ENCODE assay signal across 1 cellular context in genomic region chr1:235160965-235161684, GRCh38.
TF ChIP-seq lines count a peak whose summit lies in the region.

TSS of gene RBM34 (minus strand) at chr1:235161250. CDS start at chr1:235161226, 24 bp downstream.

TF ChIP-seq in GM12878, 131 proteins besides CTCF, POLR2A, EP300 and RAD21 (continued from another document):
- no peak for TF ChIP-seq IRF4 (IDR thresholded peaks at IDR 0.05; ENCODE audit: low read depth, low read length)
- no peak for TF ChIP-seq BCL11A (IDR thresholded peaks at IDR 0.05; ENCODE audit: low read depth, low read length)
- TF ChIP-seq YY1 (IDR thresholded peaks at IDR 0.05; ENCODE audit: low read depth, low read length): peak; percentile 80
- TF ChIP-seq ZNF274 (IDR thresholded peaks at IDR 0.05; ENCODE audit: insufficient read depth, insufficient read length): no peak
- 0 out of 4 replicates have a peak, but pooled peaks of 1 of the 2 experiments have one; percentile 45 for TF ChIP-seq SRF (IDR thresholded peaks at IDR 0.05; ENCODE audit: low read depth in 2 of 2, low read length in 2 of 2)
- no peak for TF ChIP-seq NFXL1 (IDR thresholded peaks at IDR 0.05; ENCODE audit: borderline replicate concordance)
- TF ChIP-seq, protein P1, sequence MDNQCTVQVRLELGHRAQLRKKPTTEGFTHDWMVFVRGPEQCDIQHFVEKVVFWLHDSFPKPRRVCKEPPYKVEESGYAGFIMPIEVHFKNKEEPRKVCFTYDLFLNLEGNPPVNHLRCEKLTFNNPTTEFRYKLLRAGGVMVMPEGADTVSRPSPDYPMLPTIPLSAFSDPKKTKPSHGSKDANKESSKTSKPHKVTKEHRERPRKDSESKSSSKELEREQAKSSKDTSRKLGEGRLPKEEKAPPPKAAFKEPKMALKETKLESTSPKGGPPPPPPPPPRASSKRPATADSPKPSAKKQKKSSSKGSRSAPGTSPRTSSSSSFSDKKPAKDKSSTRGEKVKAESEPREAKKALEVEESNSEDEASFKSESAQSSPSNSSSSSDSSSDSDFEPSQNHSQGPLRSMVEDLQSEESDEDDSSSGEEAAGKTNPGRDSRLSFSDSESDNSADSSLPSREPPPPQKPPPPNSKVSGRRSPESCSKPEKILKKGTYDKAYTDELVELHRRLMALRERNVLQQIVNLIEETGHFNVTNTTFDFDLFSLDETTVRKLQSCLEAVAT (IDR thresholded peaks at IDR 0.05): peak; percentile 71
- peak; percentile 82 for TF ChIP-seq TCF12 (IDR thresholded peaks at IDR 0.05; ENCODE audit: low read depth, low read length)
- TF ChIP-seq CBX3 (IDR thresholded peaks at IDR 0.05; ENCODE audit: borderline replicate concordance, low read depth): no peak
- no peak for TF ChIP-seq JUND (IDR thresholded peaks at IDR 0.05; ENCODE audit: low read depth, low read length)
- peak; percentile 74 for TF ChIP-seq HDAC6 (IDR thresholded peaks at IDR 0.05; ENCODE audit: unreplicated experiment)
- TF ChIP-seq, protein P2, sequence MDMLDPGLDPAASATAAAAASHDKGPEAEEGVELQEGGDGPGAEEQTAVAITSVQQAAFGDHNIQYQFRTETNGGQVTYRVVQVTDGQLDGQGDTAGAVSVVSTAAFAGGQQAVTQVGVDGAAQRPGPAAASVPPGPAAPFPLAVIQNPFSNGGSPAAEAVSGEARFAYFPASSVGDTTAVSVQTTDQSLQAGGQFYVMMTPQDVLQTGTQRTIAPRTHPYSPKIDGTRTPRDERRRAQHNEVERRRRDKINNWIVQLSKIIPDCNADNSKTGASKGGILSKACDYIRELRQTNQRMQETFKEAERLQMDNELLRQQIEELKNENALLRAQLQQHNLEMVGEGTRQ (IDR thresholded peaks at IDR 0.05; ENCODE audit: borderline replicate concordance, low read depth, low read length): no peak
- TF ChIP-seq NR2C2 (IDR thresholded peaks at IDR 0.05; ENCODE audit: borderline replicate concordance, control insufficient read depth, insufficient read length, low read depth): no peak
- TF ChIP-seq SP1 (IDR thresholded peaks at IDR 0.05; ENCODE audit: low read depth, low read length): peak; percentile 61
- no peak for TF ChIP-seq NFYA (IDR thresholded peaks at IDR 0.05; ENCODE audit: borderline replicate concordance, low read depth, low read length)
- TF ChIP-seq NR2C1 (IDR thresholded peaks at IDR 0.05): no peak
- TF ChIP-seq POLR2AphosphoS5 (IDR thresholded peaks at IDR 0.05; ENCODE audit: low read length): peak; percentile 99
TF ChIP-seq in GM12878: peak in this region for 55.
